In the genomic region with DNA sequence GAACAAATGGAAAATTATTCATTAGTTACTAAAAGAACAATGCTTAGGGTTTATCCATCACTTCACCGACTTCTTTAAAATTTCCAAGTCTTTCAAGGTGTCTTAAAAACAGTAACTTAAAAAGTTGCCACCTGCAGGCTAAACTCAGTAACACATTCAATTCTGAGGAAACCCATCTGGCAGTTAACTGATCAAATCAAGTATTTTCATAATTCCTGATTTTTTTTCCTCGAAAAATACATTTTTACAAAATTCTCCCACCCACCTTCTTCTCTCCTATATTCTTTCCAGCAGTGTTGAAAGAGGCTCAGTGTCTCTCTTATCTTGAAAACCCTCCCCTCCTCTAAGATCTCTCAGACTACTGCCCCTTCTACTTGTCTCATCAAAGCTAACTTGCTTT, we compare ENCODE assay signal across 8 cellular contexts. TPM values are rescaled to one million over a fixed set of nuclear protein-coding genes. Genes with fewer than 3 reads are reported as not detected.
DNase-seq lines count a peak whose midpoint lies in the region; ATAC-seq and TF ChIP-seq lines count a peak whose summit lies in the region.

No MANE protein-coding gene starts in this region.

- CTCF ChIA-PET in activated naive CD4-positive, alpha-beta T cell treated with anti-CD3 and anti-CD28 coated beads, Interleukin-2, amount 10 ng/mL, durations not matched to agents 7 days and 5 days (lab: Charles Lee): no interaction called here

- H3K4me1 ChIP-seq in Peyer's patch: no peaks in the 10 kb centered on the region
- H3K4me1 ChIP-seq in tibial artery: no peaks in the 10 kb centered on the region

- no peak for TF ChIP-seq POLR2A in Peyer's patch (IDR thresholded peaks at IDR 0.05)

- H3K4me3 Mint-ChIP-seq in activated naive CD4-positive, alpha-beta T cell treated with anti-CD3 and anti-CD28 coated beads, Interleukin-2, amount 10 ng/mL, durations not matched to agents 7 days and 5 days: no peak overlapping the region

- ATAC-seq in activated naive CD4-positive, alpha-beta T cell treated with anti-CD3 and anti-CD28 coated beads, Interleukin-2, amount 50 U/mL, for 72 hours: no peak
- no peak for ATAC-seq in GM18861 (IDR thresholded peaks at IDR 0.05; ENCODE audit: unreplicated experiment)
- ATAC-seq in HG03196 (IDR thresholded peaks at IDR 0.05; ENCODE audit: unreplicated experiment): no peak

- H3K36me3 ChIP-seq in Peyer's patch: peaks cover 0 to 92% (median 0%) of the 10 kb centered on the region in 3 donors
- H3K36me3 ChIP-seq in tibial artery: peaks cover 51 to 97% (median 90%) of the 10 kb centered on the region in 3 donors

- no peaks in the 10 kb centered on the region for H3K27me3 Mint-ChIP-seq in activated naive CD4-positive, alpha-beta T cell treated with anti-CD3 and anti-CD28 coated beads, Interleukin-2, amount 10 ng/mL, durations not matched to agents 7 days and 5 days

- H3K27ac ChIP-seq in Peyer's patch (no peak overlapping the region), tibial artery (no peak overlapping the region), coronary artery (no peak overlapping the region)

- no peak for DNase-seq in activated naive CD4-positive, alpha-beta T cell treated with anti-CD3 and anti-CD28 coated beads, Interleukin-2, amount 50 U/mL, for 72 hours (ENCODE audit: low spot score in 2 of 2)
- DNase-seq in activated naive CD4-positive, alpha-beta T cell treated with anti-CD3 and anti-CD28 coated beads, Interleukin-2, amount 10 ng/mL, durations not matched to agents 7 days and 5 days: no peak
- DNase-seq in Peyer's patch (no peak), foreskin fibroblast (peak; percentile 17 to 50), tibial artery (no peak), coronary artery (ENCODE audit: low spot score) (no peak)

- peaks cover 26 to 40% of the 10 kb centered on the region in 2 donors for H3K36me3 Mint-ChIP-seq in activated naive CD4-positive, alpha-beta T cell treated with anti-CD3 and anti-CD28 coated beads, Interleukin-2, amount 50 U/mL, for 72 hours
- peaks cover 42% of the 10 kb centered on the region for H3K36me3 Mint-ChIP-seq in activated naive CD4-positive, alpha-beta T cell treated with anti-CD3 and anti-CD28 coated beads, Interleukin-2, amount 10 ng/mL, durations not matched to agents 7 days and 5 days

- no peak overlapping the region for H3K4me3 ChIP-seq in Peyer's patch
- H3K4me3 ChIP-seq in foreskin fibroblast (ENCODE audit: low read depth in 1 of 2, low read length in 2 of 2): no peak overlapping the region
- no peak overlapping the region for H3K4me3 ChIP-seq in tibial artery
- H3K4me3 ChIP-seq in coronary artery: no peak overlapping the region

- H3K9me3 ChIP-seq in Peyer's patch: no peaks in the 10 kb centered on the region
- H3K9me3 ChIP-seq in tibial artery: no peaks in the 10 kb centered on the region

- intact Hi-C loops in tibial artery (cut with DNase I; ENCODE audit: low total_unique reads): no loop called here

- H3K27me3 ChIP-seq in Peyer's patch: no peaks in the 10 kb centered on the region
- no peaks in the 10 kb centered on the region for H3K27me3 ChIP-seq in tibial artery

- no peaks in the 10 kb centered on the region for H3K4me1 Mint-ChIP-seq in activated naive CD4-positive, alpha-beta T cell treated with anti-CD3 and anti-CD28 coated beads, Interleukin-2, amount 10 ng/mL, durations not matched to agents 7 days and 5 days

- peak overlapping the region; percentile 1 to 66 for H3K27ac Mint-ChIP-seq in activated naive CD4-positive, alpha-beta T cell treated with anti-CD3 and anti-CD28 coated beads, Interleukin-2, amount 50 U/mL, for 72 hours
- no peak overlapping the region for H3K27ac Mint-ChIP-seq in activated naive CD4-positive, alpha-beta T cell treated with anti-CD3 and anti-CD28 coated beads, Interleukin-2, amount 10 ng/mL, durations not matched to agents 7 days and 5 days

- no peaks in the 10 kb centered on the region for H3K9me3 Mint-ChIP-seq in activated naive CD4-positive, alpha-beta T cell treated with anti-CD3 and anti-CD28 coated beads, Interleukin-2, amount 50 U/mL, for 72 hours
- no peaks in the 10 kb centered on the region for H3K9me3 Mint-ChIP-seq in activated naive CD4-positive, alpha-beta T cell treated with anti-CD3 and anti-CD28 coated beads, Interleukin-2, amount 10 ng/mL, durations not matched to agents 7 days and 5 days

- TF ChIP-seq CTCF in Peyer's patch (IDR thresholded peaks at IDR 0.05) (peak in 5 of 6 experiments; percentile 39 to 57 (median 50)), foreskin fibroblast (IDR thresholded peaks at IDR 0.05; ENCODE audit: low read depth, low read length) (peak; percentile 44), tibial artery (IDR thresholded peaks at IDR 0.05) (peak; percentile 47 to 56), coronary artery (IDR thresholded peaks at IDR 0.05) (no peak)

RNA-seq across cellular contexts. Expression of a gene that starts 29.9 kb away (rescaled TPM):
- 10 to 100 TPM; 32.2 to 48.9 TPM for total RNA-seq in activated naive CD4-positive, alpha-beta T cell treated with anti-CD3 and anti-CD28 coated beads, Interleukin-2, amount 50 U/mL, for 72 hours
- 10 to 100 TPM; 36.6 to 66.8 (median 53.5) TPM for total RNA-seq in Peyer's patch

RNA-seq across cellular contexts. Expression of a gene that starts 32.6 kb away (rescaled TPM):
- total RNA-seq in activated naive CD4-positive, alpha-beta T cell treated with anti-CD3 and anti-CD28 coated beads, Interleukin-2, amount 50 U/mL, for 72 hours: 10 to 100 TPM; 51.4 to 54.7 TPM
- total RNA-seq in Peyer's patch: 10 to 100 TPM; 58.6 to 77.2 (median 65.6) TPM

Comparison
In these comparisons a context has a peak if more than half of its experiments do, and no peak if none do; other contexts are left out.
1. DNase-seq: peak in foreskin fibroblast (2 of 2); none in activated naive CD4-positive, alpha-beta T cell treated with anti-CD3 and anti-CD28 coated beads, Interleukin-2, amount 50 U/mL, for 72 hours (0 of 2), activated naive CD4-positive, alpha-beta T cell treated with anti-CD3 and anti-CD28 coated beads, Interleukin-2, amount 10 ng/mL, durations not matched to agents 7 days and 5 days (single experiment), Peyer's patch (0 of 3), tibial artery (0 of 2) and coronary artery (single experiment).